In genomic region chr9:32255026-32255425, GRCh38 we compare ENCODE assay signal across 32 cellular contexts.
"Had no signal": no experiment of that assay in that cellular context is flagged by ENCODE, and none has a peak within 500 bp of the region (broad histone marks: within the 10 kb centered on the region; RNA-seq: fewer than 3 reads in every experiment).

No MANE protein-coding gene starts in this region.

- DNase-seq: activated effector memory CD4-positive, alpha-beta T cell treated with anti-CD3 and anti-CD28 coated beads, Interleukin-2, amount 50 U/mL, for 16 hours; activated effector memory CD4-positive, alpha-beta T cell treated with Interleukin-2 at 50 U/mL for 16 hours; activated gamma-delta T cell; activated gamma-delta T cell treated with Interleukin-2 at 50 U/mL for 16 hours; activated naive CD4-positive, alpha-beta T cell; activated naive CD4-positive, alpha-beta T cell treated with anti-CD3 and anti-CD28 coated beads for 36 hours; activated naive CD4-positive, alpha-beta T cell treated with anti-CD3 and anti-CD28 coated beads, Interleukin-2, amount 10 ng/mL, durations not matched to agents 7 days and 5 days; activated naive CD4-positive, alpha-beta T cell treated with anti-CD3 and anti-CD28 coated beads, Interleukin-2, amount 50 U/mL, for 16 hours; activated naive CD4-positive, alpha-beta T cell treated with Interleukin-2 at 50 U/mL for 16 hours; activated naive CD8-positive, alpha-beta T cell treated with anti-CD3 and anti-CD28 coated beads for 36 hours; activated naive CD8-positive, alpha-beta T cell treated with anti-CD3 and anti-CD28 coated beads, Interleukin-2, amount 10 ng/mL, durations not matched to agents 7 days and 5 days; activated naive CD8-positive, alpha-beta T cell treated with anti-CD3 and anti-CD28 coated beads, Interleukin-2, amount 50 U/mL, for 24 hours; activated T-cell treated with anti-CD3 and anti-CD28 coated beads, Interleukin-2, amount 50 U/mL, for 1 hour; activated T-cell treated with anti-CD3 and anti-CD28 coated beads, Interleukin-2, amount 50 U/mL, for 24 hours; activated T-cell treated with anti-CD3 and anti-CD28 coated beads, Interleukin-2, amount 50 U/mL, for 4 hours; activated T-cell treated with anti-CD3 and anti-CD28 coated beads, Interleukin-2, amount 50 U/mL, for 48 hours; activated T-cell treated with anti-CD3 and anti-CD28 coated beads, Interleukin-2, amount 50 U/mL, for 72 hours; adrenal gland; amniotic stem cell; amygdala; anterior cingulate cortex; aorta; body of pancreas; brain microvascular endothelial cell; caudate nucleus; central memory CD4-positive, alpha-beta T cell; cerebellar nuclear complex had no signal

- H3K36me3 ChIP-seq: adrenal gland, ascending aorta, brain microvascular endothelial cell, breast epithelium, cardiac muscle cell had no signal

- H3K27me3 ChIP-seq: adrenal gland, ascending aorta, body of pancreas, brain microvascular endothelial cell, breast epithelium, cardiac muscle cell had no signal

- H3K9me3 ChIP-seq: adrenal gland, ascending aorta, body of pancreas, breast epithelium had no signal

- H3K27ac ChIP-seq: adrenal gland, ascending aorta, body of pancreas, brain microvascular endothelial cell, breast epithelium, cardiac muscle cell had no signal

- H3K4me1 ChIP-seq: adrenal gland, ascending aorta, body of pancreas, breast epithelium had no signal

- H3K4me3 ChIP-seq: adrenal gland, ascending aorta, body of pancreas, breast epithelium, cardiac muscle cell had no signal

- FAIRE-seq: astrocyte, bronchial epithelial cell had no signal
